ENCODE assay signal across 8 cellular contexts in genomic region chr13:99894835-99895427, GRCh38.
DNase-seq lines count a peak whose midpoint lies in the region; ATAC-seq and TF ChIP-seq lines count a peak whose summit lies in the region.

No MANE protein-coding gene starts in this region.

- no peaks in the 10 kb centered on the region for H3K36me3 Mint-ChIP-seq in CD8-positive, alpha-beta memory T cell

- peak overlapping the region in 3 of 8 donors; percentile 0 to 83 (median 3) for H3K27ac Mint-ChIP-seq in CD8-positive, alpha-beta memory T cell

- POLR2A ChIA-PET in CD8-positive, alpha-beta memory T cell (lab: Charles Lee): no interaction called here

- no peak for DNase-seq in CD8-positive, alpha-beta memory T cell
- peak; percentile 67 for DNase-seq in NCI-H1048 (lab: John Stamatoyannopoulos, UW)
- DNase-seq in esophagus muscularis mucosa (ENCODE audit: extremely low spot score): no peak
- DNase-seq in trophoblast cell: no peak
- DNase-seq in NCI-H2081 treated with DMSO at 0.1 percent for 48 hours (lab: John Stamatoyannopoulos, UW): no peak

- no peak overlapping the region for H3K23ac ChIP-seq in trophoblast cell (ENCODE audit: low read length)

- no peak for TF ChIP-seq EP300 in esophagus muscularis mucosa (IDR thresholded peaks at IDR 0.05)

- no peaks in the 10 kb centered on the region for H3K36me3 ChIP-seq in CD8-positive, alpha-beta memory T cell (ENCODE audit: insufficient read depth, low read length)
- peaks cover 0 to 5% (median 0%) of the 10 kb centered on the region in 4 donors for H3K36me3 ChIP-seq in esophagus muscularis mucosa
- no peaks in the 10 kb centered on the region for H3K36me3 ChIP-seq in trophoblast cell (ENCODE audit: control insufficient read depth in 1 of 2, insufficient read depth in 2 of 2, low read length in 2 of 2)

- H3K79me2 ChIP-seq in trophoblast cell (ENCODE audit: control insufficient read depth, insufficient read depth, low read length, poor library complexity): no peaks in the 10 kb centered on the region

- H3K4me1 ChIP-seq in CD8-positive, alpha-beta memory T cell (ENCODE audit: insufficient read depth, low read length): peaks cover 7% of the 10 kb centered on the region
- peaks cover 6 to 20% (median 19%) of the 10 kb centered on the region in 4 donors for H3K4me1 ChIP-seq in esophagus muscularis mucosa
- peaks cover 0 to 4% of the 10 kb centered on the region in 2 experiments for H3K4me1 ChIP-seq in trophoblast cell (ENCODE audit: control insufficient read depth in 1 of 2, insufficient read depth in 2 of 2, low read length in 2 of 2)

- no peak for TF ChIP-seq CTCF in esophagus muscularis mucosa (IDR thresholded peaks at IDR 0.05)

- H3K9me3 Mint-ChIP-seq in CD8-positive, alpha-beta memory T cell: no peaks in the 10 kb centered on the region

- ATAC-seq in HG03196 (IDR thresholded peaks at IDR 0.05; ENCODE audit: unreplicated experiment): no peak
- ATAC-seq in HG03025 (IDR thresholded peaks at IDR 0.05; ENCODE audit: low FRiP score, unreplicated experiment): no peak
- no peak for ATAC-seq in GM21825 (IDR thresholded peaks at IDR 0.05; ENCODE audit: unreplicated experiment)

- no peaks in the 10 kb centered on the region for H3K9me3 ChIP-seq in CD8-positive, alpha-beta memory T cell (ENCODE audit: low read length)
- no peaks in the 10 kb centered on the region for H3K9me3 ChIP-seq in esophagus muscularis mucosa
- H3K9me3 ChIP-seq in trophoblast cell (ENCODE audit: insufficient read depth, low read depth, low read length): peaks cover 14% of the 10 kb centered on the region

- no peak for TF ChIP-seq POLR2A in esophagus muscularis mucosa (IDR thresholded peaks at IDR 0.05; ENCODE audit: low read depth)

- no peak overlapping the region for H2BK120ac ChIP-seq in trophoblast cell (ENCODE audit: insufficient read depth, low read length, poor library complexity)

- H3K18ac ChIP-seq in trophoblast cell (ENCODE audit: low read length): no peak overlapping the region

- peak overlapping the region; percentile 15 for H3K4me2 ChIP-seq in trophoblast cell (ENCODE audit: low read length)

- H4K91ac ChIP-seq in trophoblast cell (ENCODE audit: low read depth, low read length): no peak overlapping the region

- no peak overlapping the region for H3K4ac ChIP-seq in trophoblast cell (ENCODE audit: low read depth, low read length)

- no peak overlapping the region for H3K27ac ChIP-seq in CD8-positive, alpha-beta memory T cell (ENCODE audit: low read depth, low read length)
- H3K27ac ChIP-seq in esophagus muscularis mucosa (replicated peaks in 1 of 4) (no peak overlapping the region), trophoblast cell (ENCODE audit: low read depth, low read length) (no peak overlapping the region)

- no peak overlapping the region for H3K9ac ChIP-seq in trophoblast cell (ENCODE audit: low read length)

- peak overlapping the region; percentile 17 for H2AFZ ChIP-seq in trophoblast cell (ENCODE audit: insufficient read depth, low read length, poor library complexity)

- H4K12ac ChIP-seq in trophoblast cell (ENCODE audit: low read depth, low read length): no peak overlapping the region

- peak overlapping the region; percentile 35 for H3K4me3 ChIP-seq in CD8-positive, alpha-beta memory T cell (ENCODE audit: low read length)
- peak overlapping the region; percentile 45 to 54 (median 48) for H3K4me3 ChIP-seq in esophagus muscularis mucosa
- no peak overlapping the region for H3K4me3 ChIP-seq in trophoblast cell (ENCODE audit: low read depth, low read length)

- intact Hi-C loops in esophagus muscularis mucosa (cut with DNase I): no loop called here

- no peak overlapping the region for H2BK5ac ChIP-seq in trophoblast cell (ENCODE audit: low read depth, low read length, poor library complexity)

- H4K8ac ChIP-seq in trophoblast cell (ENCODE audit: low read depth, low read length): no peak overlapping the region

- peak overlapping the region; percentile 73 to 86 (median 80) for H3K4me3 Mint-ChIP-seq in CD8-positive, alpha-beta memory T cell

- no peaks in the 10 kb centered on the region for H3K79me1 ChIP-seq in trophoblast cell (ENCODE audit: low read length)

- CTCF ChIA-PET in CD8-positive, alpha-beta memory T cell (lab: Charles Lee): no interaction called here

- H2BK12ac ChIP-seq in trophoblast cell (ENCODE audit: low read length): no peak overlapping the region

- H3K4me1 Mint-ChIP-seq in CD8-positive, alpha-beta memory T cell: peaks cover 10 to 29% (median 19%) of the 10 kb centered on the region in 3 donors

- H3K27me3 ChIP-seq in CD8-positive, alpha-beta memory T cell (ENCODE audit: insufficient read depth, low read length, poor library complexity, severe bottlenecking): peaks cover 26% of the 10 kb centered on the region
- H3K27me3 ChIP-seq in esophagus muscularis mucosa (peaks cover 0 to 68% (median 38%) of the 10 kb centered on the region in 4 donors), trophoblast cell (ENCODE audit: insufficient read depth, low read length) (peaks cover 23% of the 10 kb centered on the region)

- no peak overlapping the region for H3K14ac ChIP-seq in trophoblast cell (ENCODE audit: low read length)

- WGBS in esophagus muscularis mucosa: 7% methylated on average over 30 of the region's 30 CpGs
- no CpG with 5 or more reads among the region's 30 CpGs for WGBS in trophoblast cell (ENCODE audit: extremely low coverage, insufficient coverage, insufficient read length)

- no peak overlapping the region for H2AK5ac ChIP-seq in trophoblast cell (ENCODE audit: low read length)

- peaks cover 37 to 49% of the 10 kb centered on the region in 2 donors for H3K27me3 Mint-ChIP-seq in CD8-positive, alpha-beta memory T cell
